Comparison of ENCODE assay signal across 24 cellular contexts in the genomic region with DNA sequence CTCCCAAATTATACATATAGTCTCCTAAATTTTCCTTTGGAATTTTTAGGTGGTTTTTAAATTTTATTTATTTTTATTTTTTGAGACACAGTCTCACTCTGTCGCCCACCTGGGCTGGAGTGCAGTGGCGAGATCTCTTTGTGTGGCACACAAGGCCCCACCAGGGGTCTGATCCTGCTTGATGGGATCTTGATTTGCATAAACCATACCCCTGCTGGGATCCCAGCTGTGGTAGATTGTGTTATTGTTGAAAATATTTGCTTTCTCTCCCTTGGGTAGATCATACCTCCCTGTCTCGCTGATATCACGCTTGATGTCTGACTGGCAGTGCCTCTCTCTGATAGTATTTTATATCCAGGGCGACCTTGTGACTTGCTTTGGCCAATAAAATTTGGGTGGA. TPM values are rescaled to one million over a fixed set of nuclear protein-coding genes. Genes with fewer than 3 reads are reported as not detected.
A peak's percentile ranks its signal among the peaks of the same experiment; 100 is the strongest.
DNase-seq lines count a peak whose midpoint lies in the region; ATAC-seq and TF ChIP-seq lines count a peak whose summit lies in the region.
"Had no signal": no experiment of that assay in that cellular context is flagged by ENCODE, and none has a peak within 500 bp of the region (broad histone marks: within the 10 kb centered on the region; RNA-seq: fewer than 3 reads in every experiment).

No MANE protein-coding gene starts in this region.

- H3K36me3 ChIP-seq in HUES48 (ENCODE audit: control insufficient read depth, insufficient read depth, low read length) (no peaks in the 10 kb centered on the region), Panc1 (ENCODE audit: control insufficient read depth, insufficient read depth, low read length) (no peaks in the 10 kb centered on the region), neural progenitor cell (no peaks in the 10 kb centered on the region), lower lobe of right lung (no peaks in the 10 kb centered on the region)

- in situ Hi-C loops in Panc1 (cut with HindIII; ENCODE audit: low pct_unique_long_range_greater_than_20kb, low sequenced_read_pairs): no loop called here

- peak overlapping the region; percentile 44 for H3K27ac Mint-ChIP-seq in neural progenitor cell
- H3K27ac Mint-ChIP-seq: CD14-positive monocyte, HFFc6 had no signal

- H4K20me1 ChIP-seq in neural progenitor cell (ENCODE audit: low read depth): no peaks in the 10 kb centered on the region

- H3K4me3 ChIP-seq in HUES48 (ENCODE audit: low read depth, low read length) (no peak overlapping the region), Panc1 (ENCODE audit: low read depth in 2 of 2, low read length in 2 of 2) (no peak overlapping the region), neural progenitor cell (no peak overlapping the region), lower lobe of right lung (no peak overlapping the region)
- H3K4me3 ChIP-seq: K562, SK-N-MC had no signal

- POLR2A ChIA-PET in Panc1 (lab: Charles Lee): no interaction called here

- no peak for ATAC-seq in Panc1
- no peak for ATAC-seq in GM18868 (IDR thresholded peaks at IDR 0.05; ENCODE audit: unreplicated experiment)
- ATAC-seq in lower lobe of right lung: no peak
- ATAC-seq: HepG2, K562 had no signal

- BruUV-seq in Panc1 (replicated peaks; lab: Mats Ljungman, UMichigan): no TSS peak

- H3K36me3 Mint-ChIP-seq in neural progenitor cell: no peaks in the 10 kb centered on the region
- H3K36me3 Mint-ChIP-seq: CD14-positive monocyte had no signal

- DNase-seq in DMS 273 (lab: John Stamatoyannopoulos, UW; ENCODE audit: unreplicated experiment) (peak; percentile 94), Panc1 (ENCODE audit: low read depth, low spot score) (no peak), neural progenitor cell (ENCODE audit: low spot score) (no peak), SW 1271 (lab: John Stamatoyannopoulos, UW) (no peak), lower lobe of right lung (no peak)
- DNase-seq: DND-41, GOT3, HFFc6, MM.1S, NCI-H1048, NCI-H1417 treated with DMSO at 0.1 percent for 48 hours, NCI-H1930, NCI-H345, NCI-H526, SHP77, T-helper 2 cell had no signal

- H3F3A ChIP-seq in neural progenitor cell (ENCODE audit: low read depth): no peaks in the 10 kb centered on the region

- TF ChIP-seq CTCF in Panc1 (IDR thresholded peaks at IDR 0.05): no peak
- TF ChIP-seq CTCF in neural progenitor cell (IDR thresholded peaks at IDR 0.05): no peak
- no peak for TF ChIP-seq CTCF in lower lobe of right lung (IDR thresholded peaks at IDR 0.05)

- H3K4me1 ChIP-seq in HUES48 (ENCODE audit: control insufficient read depth, insufficient read depth, low read length) (peaks cover 14% of the 10 kb centered on the region), Panc1 (ENCODE audit: control insufficient read depth, insufficient read depth, low read length) (peaks cover 14% of the 10 kb centered on the region; the same call in 1 of the 2 replicates), neural progenitor cell (peaks cover 7% of the 10 kb centered on the region), lower lobe of right lung (no peaks in the 10 kb centered on the region)

- intact Hi-C loops in Panc1 (cut with micrococcal nuclease; ENCODE audit: unreplicated experiment): no loop called here
- intact Hi-C loops in lower lobe of right lung (cut with DNase I): no loop called here

- no peaks in the 10 kb centered on the region for H3K79me2 ChIP-seq in neural progenitor cell (ENCODE audit: low read depth)

- no peak overlapping the region for H3K9ac ChIP-seq in HUES48 (ENCODE audit: low read depth, low read length)
- no peak overlapping the region for H3K9ac ChIP-seq in neural progenitor cell

- peaks cover 16% of the 10 kb centered on the region for H3K9me3 Mint-ChIP-seq in neural progenitor cell

- CTCF ChIA-PET in Panc1 (lab: Charles Lee): no interaction called here

- peaks cover 4% of the 10 kb centered on the region for H3K4me1 Mint-ChIP-seq in neural progenitor cell
- H3K4me1 Mint-ChIP-seq: CD14-positive monocyte had no signal

- H3K27me3 ChIP-seq in HUES48 (ENCODE audit: control insufficient read depth, insufficient read depth, low read length) (no peaks in the 10 kb centered on the region), Panc1 (ENCODE audit: control insufficient read depth, insufficient read depth, low read length) (no peaks in the 10 kb centered on the region), neural progenitor cell (no peaks in the 10 kb centered on the region), lower lobe of right lung (ENCODE audit: low read depth) (peaks cover 6% of the 10 kb centered on the region)

- peak overlapping the region; percentile 66 for H3K27ac ChIP-seq in HUES48 (ENCODE audit: low read depth, low read length)
- H3K27ac ChIP-seq in Panc1 (ENCODE audit: low read length): peak overlapping the region; percentile 74; the same call in 1 of the 2 replicates
- H3K27ac ChIP-seq in neural progenitor cell: no peak overlapping the region
- H3K27ac ChIP-seq in lower lobe of right lung: no peak overlapping the region
- H3K27ac ChIP-seq: SK-N-MC had no signal

- peaks cover 10% of the 10 kb centered on the region for H3K27me3 Mint-ChIP-seq in neural progenitor cell (ENCODE audit: insufficient read depth, low read depth)

- no peak overlapping the region for H3K4me3 Mint-ChIP-seq in neural progenitor cell
- H3K4me3 Mint-ChIP-seq: CD14-positive monocyte, HFFc6 had no signal

- H3K4me2 ChIP-seq in neural progenitor cell: no peak overlapping the region

- H2AFZ ChIP-seq in neural progenitor cell (replicated peaks): no peak overlapping the region

- no peaks in the 10 kb centered on the region for H3K9me3 ChIP-seq in HUES48 (ENCODE audit: control insufficient read depth, insufficient read depth, low read length)
- H3K9me3 ChIP-seq in Panc1 (ENCODE audit: control insufficient read depth, insufficient read depth, low read depth, low read length): no peaks in the 10 kb centered on the region
- H3K9me3 ChIP-seq in neural progenitor cell (ENCODE audit: low read depth): no peaks in the 10 kb centered on the region
- peaks cover 6% of the 10 kb centered on the region for H3K9me3 ChIP-seq in lower lobe of right lung

RNA-seq across cellular contexts. Expression of gene MUC3A, which starts 5.6 kb away (rescaled TPM):
- total RNA-seq in Panc1 (2021; ENCODE audit: unreplicated experiment) (24.7 TPM), neural progenitor cell (ENCODE audit: low replicate concordance) (0.15 and 0.80 TPM in 2 replicates), lower lobe of right lung (1.7 TPM)
- 67.9 TPM for polyA plus RNA-seq in Panc1 (2012; ENCODE audit: insufficient read length)
- total RNA-seq: HepG2, HFFc6, LHCN-M2, RPMI7951 had no signal
- polyA plus RNA-seq: CD14-positive monocyte had no signal

RNA-seq across cellular contexts. Expression of gene MUC12, which starts 25.7 kb away (rescaled TPM):
- 6.8 TPM for total RNA-seq in Panc1 (2021; ENCODE audit: unreplicated experiment)
- polyA plus RNA-seq in Panc1 (2012; ENCODE audit: insufficient read length): 10.8 TPM
- total RNA-seq in neural progenitor cell (ENCODE audit: low replicate concordance): 4.2 TPM in 1 of 2 replicates, not detected in the other
- total RNA-seq in lower lobe of right lung: 1.2 TPM
- total RNA-seq: HepG2 had no signal
- polyA plus RNA-seq: CD14-positive monocyte, HepG2 had no signal

RNA-seq across cellular contexts. Expression of gene ACHE, which starts 48.0 kb away (rescaled TPM):
- total RNA-seq in Panc1 (2021; ENCODE audit: unreplicated experiment): 10.4 TPM
- 25.9 TPM for polyA plus RNA-seq in Panc1 (2012; ENCODE audit: insufficient read length)
- 0.90 TPM in 1 of 2 replicates, not detected in the other for total RNA-seq in neural progenitor cell (ENCODE audit: low replicate concordance)
- total RNA-seq in lower lobe of right lung: 0.97 TPM
- total RNA-seq: RPMI7951 had no signal
- polyA plus RNA-seq: CD14-positive monocyte had no signal

RNA-seq across cellular contexts. Expression of gene UFSP1, which starts 54.2 kb away (rescaled TPM):
- 3.3 TPM for total RNA-seq in Panc1 (2021; ENCODE audit: unreplicated experiment)
- polyA plus RNA-seq in Panc1 (2012; ENCODE audit: insufficient read length): 6.2 TPM
- 4.0 TPM in 1 of 2 replicates, not detected in the other for total RNA-seq in neural progenitor cell (ENCODE audit: low replicate concordance)
- total RNA-seq in lower lobe of right lung: 2.3 TPM

Comparison
In these comparisons a context has a peak if more than half of its experiments do, and no peak if none do; other contexts are left out.
1. H3K27ac ChIP-seq: peak in HUES48 (single experiment) and Panc1 (single experiment); none in neural progenitor cell (single experiment) and lower lobe of right lung (single experiment).